In genomic region chr17:42578282-42578869, GRCh38 we compare ENCODE assay signal across 7 cellular contexts. TPM values are rescaled to one million over a fixed set of nuclear protein-coding genes. Genes with fewer than 3 reads are reported as not detected.
DNase-seq lines count a peak whose midpoint lies in the region; ATAC-seq and TF ChIP-seq lines count a peak whose summit lies in the region.

No MANE protein-coding gene starts in this region.

- H3K9me3 ChIP-seq in mammary epithelial cell (replicated peaks; ENCODE audit: insufficient read depth, low read length) (no peaks in the 10 kb centered on the region), iPS-18c (ENCODE audit: control insufficient read depth, insufficient read depth, low read length) (no peaks in the 10 kb centered on the region), skeletal muscle tissue (ENCODE audit: control insufficient read depth in 3 of 3, low read length in 3 of 3) (no peaks in the 10 kb centered on the region)

- H3K27ac ChIP-seq in mammary epithelial cell (ENCODE audit: insufficient read depth, low read depth, low read length) = peak overlapping the region; percentile 50
- H3K27ac ChIP-seq in skeletal muscle tissue (ENCODE audit: low read depth, low read length) = peak overlapping the region; percentile 89

- in situ Hi-C loops in mammary epithelial cell (cut with MboI; ENCODE audit: low sequenced_read_pairs in 2 of 2) = loop anchor here in 1 of 2 donors (25.0 kb wide), 1 partner anchor 234 kb away; the partner anchor contains the start of gene BECN1

- H3K9ac ChIP-seq in mammary epithelial cell (ENCODE audit: insufficient read depth, low read length) = peak overlapping the region; percentile 81
- peak overlapping the region; percentile 92 to 98 (median 96) for H3K9ac ChIP-seq in skeletal muscle tissue (ENCODE audit: low read depth in 1 of 3, low read length in 3 of 3)

- H2AFZ ChIP-seq in mammary epithelial cell (ENCODE audit: low read depth, low read length) = peak overlapping the region; percentile 75

- TF ChIP-seq CTCF in mammary epithelial cell (conservative IDR thresholded peaks at IDR 0.05 in 1 of 2, IDR thresholded peaks at IDR 0.05 in 1 of 2; ENCODE audit: extremely low read depth in 1 of 2, insufficient read depth in 1 of 2, low read depth in 1 of 2, low read length in 2 of 2) = peak; percentile 77 to 79

- H3K4me3 ChIP-seq in mammary epithelial cell (replicated peaks in 1 of 3; ENCODE audit: insufficient read depth in 1 of 3, low read depth in 2 of 3, low read length in 3 of 3) (peak overlapping the region; percentile 67 to 78 (median 73)), iPS-18c (ENCODE audit: insufficient read depth, low read depth, low read length) (peak overlapping the region; percentile 98), skeletal muscle tissue (ENCODE audit: low read length in 3 of 3) (peak overlapping the region; percentile 97 to 99 (median 99))

- H3K27me3 ChIP-seq in mammary epithelial cell (ENCODE audit: insufficient read depth, low read length) (no peaks in the 10 kb centered on the region), skeletal muscle tissue (ENCODE audit: control insufficient read depth in 3 of 3, insufficient read depth in 3 of 3, low read length in 3 of 3) (no peaks in the 10 kb centered on the region)

- DNase-seq in NCI-H2107 (lab: John Stamatoyannopoulos, UW) (peak; percentile 72), UCSD-AML1 (lab: John Stamatoyannopoulos, UW; ENCODE audit: unreplicated experiment) (peak; percentile 82), mammary epithelial cell (peak; percentile 58)

- dilution Hi-C loops in mammary epithelial cell (cut with HindIII; ENCODE audit: low sequenced_read_pairs) = no loop called here

- WGBS in mammary epithelial cell (ENCODE audit: low coverage, missing lambda C conversion rate) = 0% methylated on average over 19 of the region's 20 CpGs

- H3K36me3 ChIP-seq in mammary epithelial cell (ENCODE audit: insufficient read depth, low read length) = peaks cover 18% of the 10 kb centered on the region
- peaks cover 49 to 54% (median 52%) of the 10 kb centered on the region in 3 donors for H3K36me3 ChIP-seq in skeletal muscle tissue (ENCODE audit: control insufficient read depth in 3 of 3, insufficient read depth in 3 of 3, low read length in 3 of 3)

- peak overlapping the region; percentile 76 for H3K4me2 ChIP-seq in mammary epithelial cell (ENCODE audit: insufficient read depth, low read depth, low read length)

- ATAC-seq in GM18502 (IDR thresholded peaks at IDR 0.05; ENCODE audit: poor library complexity, unreplicated experiment) (peak; percentile 44), HG03045 (IDR thresholded peaks at IDR 0.05; ENCODE audit: unreplicated experiment) (peak; percentile 53)

- H3K79me2 ChIP-seq in mammary epithelial cell (ENCODE audit: insufficient read depth, low read length) = peaks cover 55% of the 10 kb centered on the region

- H3K4me1 ChIP-seq in mammary epithelial cell (ENCODE audit: insufficient read depth, low read length) (peaks cover 16% of the 10 kb centered on the region), skeletal muscle tissue (ENCODE audit: control insufficient read depth in 3 of 3, insufficient read depth in 3 of 3, low read length in 3 of 3) (peaks cover 12 to 23% (median 19%) of the 10 kb centered on the region in 3 donors)

- intact Hi-C loops in mammary epithelial cell (cut with micrococcal nuclease) = loop anchor here (1.0 kb wide), 3 partner anchors 101 to 359 kb away; no protein-coding TSS in a partner anchor

- BruUV-seq in mammary epithelial cell (replicated peaks; lab: Mats Ljungman, UMichigan) = no TSS peak

- CTCF ChIA-PET in mammary epithelial cell (lab: Charles Lee; ENCODE audit: low non-redundant PET) = interaction anchor here (0.6 to 1.3 kb wide), 6 partner anchors 13 to 185 kb away, joined by 3 to 18 read pairs (median 7); no protein-coding TSS in a partner anchor

- H4K20me1 ChIP-seq in mammary epithelial cell (ENCODE audit: insufficient read depth, low read length) = no peaks in the 10 kb centered on the region

RNA-seq across cellular contexts. Expression of gene PSMC3IP, which starts 0.8 kb away (rescaled TPM):
- total RNA-seq in mammary epithelial cell = 10 to 100 TPM in 1 of 2 donors, 1 to 10 TPM in 1; 2.2 to 25.2 TPM
- 14.4 TPM for polyA plus RNA-seq in mammary epithelial cell
- polyA minus RNA-seq in mammary epithelial cell = 8.2 TPM
- total RNA-seq in skeletal muscle tissue = 2.1 TPM

RNA-seq across cellular contexts. Expression of gene MLX, which starts 11.5 kb away (rescaled TPM):
- total RNA-seq in mammary epithelial cell (10 to 100 TPM; 24.5 to 40.4 TPM), skeletal muscle tissue (21.9 TPM)
- 49.3 TPM for polyA plus RNA-seq in mammary epithelial cell
- polyA minus RNA-seq in mammary epithelial cell = 26.6 TPM

RNA-seq across cellular contexts. Expression of gene COASY, which starts 16.4 kb away (rescaled TPM):
- total RNA-seq in mammary epithelial cell = 10 to 100 TPM; 26.0 to 90.1 TPM
- polyA plus RNA-seq in mammary epithelial cell = 61.1 TPM
- polyA minus RNA-seq in mammary epithelial cell = 92.7 TPM
- total RNA-seq in skeletal muscle tissue = 6.3 TPM

RNA-seq across cellular contexts. Expression of gene HSD17B1, which starts 25.7 kb away (rescaled TPM):
- total RNA-seq in mammary epithelial cell (10 to 100 TPM; 19.3 to 23.8 TPM), skeletal muscle tissue (1.6 TPM)
- 5.8 TPM for polyA plus RNA-seq in mammary epithelial cell
- 0.16 TPM for polyA minus RNA-seq in mammary epithelial cell

RNA-seq across cellular contexts. Expression of gene RETREG3, which starts 30.8 kb away (rescaled TPM):
- total RNA-seq in mammary epithelial cell (10 to 100 TPM; 60.4 to 97.7 TPM), skeletal muscle tissue (47.5 TPM)
- 48.5 TPM for polyA plus RNA-seq in mammary epithelial cell
- 76.4 TPM for polyA minus RNA-seq in mammary epithelial cell

Comparison
In these comparisons a context has a peak if more than half of its experiments do, and no peak if none do; other contexts are left out.
1. Peak in every context shown above with its lines: DNase-seq, ATAC-seq, H3K4me3 ChIP-seq and H3K27ac ChIP-seq.